ENCODE assay signal across 22 cellular contexts in the genomic region with DNA sequence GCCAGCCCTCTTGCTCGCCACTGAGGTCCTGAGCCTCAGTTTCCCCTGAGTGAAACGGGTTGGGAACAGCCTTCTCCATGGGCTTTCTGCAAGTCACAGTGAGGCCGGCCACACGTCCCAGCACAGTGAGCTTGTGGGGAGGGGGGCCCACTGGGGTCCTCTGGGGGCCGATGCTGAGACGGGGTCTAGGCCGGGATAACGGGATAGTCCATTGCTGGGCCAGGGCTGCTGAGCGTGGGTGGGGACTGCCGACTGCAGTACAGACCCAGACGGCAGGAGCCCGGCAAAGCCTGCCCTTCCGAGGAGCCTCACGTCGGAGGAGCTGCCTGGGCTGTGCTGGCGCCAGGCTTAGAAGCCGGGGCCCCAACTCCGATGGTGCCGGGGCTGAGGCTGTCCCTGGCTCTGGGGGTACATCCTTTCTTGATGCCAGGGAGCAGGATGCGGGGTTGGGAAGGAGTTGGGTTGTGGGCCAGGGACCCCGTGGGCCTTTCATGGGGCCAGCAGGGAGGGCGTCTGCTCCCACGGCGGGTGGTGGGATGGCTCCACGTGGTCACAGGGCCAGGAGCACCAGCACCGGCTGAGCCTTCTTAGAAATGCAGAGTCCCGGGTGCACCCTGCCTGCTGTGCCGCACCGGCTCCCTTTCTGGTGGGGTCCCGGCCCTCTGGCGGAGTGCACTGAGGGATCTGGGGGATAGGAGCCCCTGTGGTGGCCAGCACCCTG.
"Had no signal": no experiment of that assay in that cellular context is flagged by ENCODE, and none has a peak within 500 bp of the region (broad histone marks: within the 10 kb centered on the region; RNA-seq: fewer than 3 reads in every experiment).

No MANE protein-coding gene starts in this region.

- ATAC-seq: activated CD8-positive, alpha-beta T cell treated with anti-CD3 and anti-CD28 coated beads, Interleukin-2, amount 10 ng/mL, durations not matched to agents 7 days and 5 days; gastrocnemius medialis; naive thymus-derived CD8-positive, alpha-beta T cell; T-cell had no signal

- H3K36me3 ChIP-seq: adrenal gland, ascending aorta, brain microvascular endothelial cell, esophagus squamous epithelium, gastrocnemius medialis, neutrophil, ovary had no signal

- H3K4me2 ChIP-seq: SK-N-SH had no signal

- H3K27ac ChIP-seq: adrenal gland, ascending aorta, brain microvascular endothelial cell, esophagus squamous epithelium, gastrocnemius medialis, neutrophil, ovary, VCaP had no signal

- H3K9ac ChIP-seq: SK-N-SH had no signal

- H3K4me1 Mint-ChIP-seq: endodermal cell had no signal

- H3K4me1 ChIP-seq: adrenal gland, ascending aorta, gastrocnemius medialis had no signal

- H3K27ac Mint-ChIP-seq: activated CD8-positive, alpha-beta T cell treated with anti-CD3 and anti-CD28 coated beads, Interleukin-2, amount 10 ng/mL, durations not matched to agents 7 days and 5 days; activated naive CD8-positive, alpha-beta T cell; activated T-helper 1 cell treated with anti-CD3 and anti-CD28 coated beads, Interleukin-12 subunit alpha, Interleukin-12 subunit beta, Interleukin-2, Interleukin-4 antibody, amounts not matched to agents 30 ng/mL and 10 ng/mL and 1 ng/mL, durations not matched to agents 14 hours and 24 hours and 36 hours; endodermal cell; naive thymus-derived CD8-positive, alpha-beta T cell; T-cell had no signal

- H3K4me3 Mint-ChIP-seq: activated CD8-positive, alpha-beta T cell treated with anti-CD3 and anti-CD28 coated beads, Interleukin-2, amount 10 ng/mL, durations not matched to agents 7 days and 5 days; activated naive CD8-positive, alpha-beta T cell; activated T-helper 1 cell treated with anti-CD3 and anti-CD28 coated beads, Interleukin-12 subunit alpha, Interleukin-12 subunit beta, Interleukin-2, Interleukin-4 antibody, amounts not matched to agents 30 ng/mL and 10 ng/mL and 1 ng/mL, durations not matched to agents 14 hours and 24 hours and 36 hours; endodermal cell; T-cell; T-helper 2 cell treated with Interferon-gamma antibody and Interleukin-4, amounts not matched to agents 5 μg/mL and 100 μg/mL, for 36 hours had no signal

- DNase-seq: activated CD4-positive, alpha-beta T cell treated with anti-CD3 and anti-CD28 coated beads, Interleukin-2, amount 50 U/mL, for 1 hour; activated CD4-positive, CD25-positive, alpha-beta regulatory T cell treated with anti-CD3 and anti-CD28 coated beads, Interleukin-2, amount 50 U/mL, for 72 hours; activated CD8-positive, alpha-beta T cell treated with anti-CD3 and anti-CD28 coated beads, Interleukin-2, amount 10 ng/mL, durations not matched to agents 7 days and 5 days; activated gamma-delta T cell treated with Interleukin-2 at 50 U/mL for 16 hours; adrenal gland; brain microvascular endothelial cell; central memory CD4-positive, alpha-beta T cell; endodermal cell; esophagus squamous epithelium; gastrocnemius medialis; SK-N-SH; stimulated activated CD4-positive, alpha-beta T cell treated with anti-CD3 and anti-CD28 coated beads, Interleukin-4, amount 100 ng/mL, for 1 hour; stimulated activated naive CD4-positive, alpha-beta T cell had no signal

- H3K4me3 ChIP-seq: adrenal gland, ascending aorta, esophagus squamous epithelium, gastrocnemius medialis, ovary had no signal

- H3K27me3 ChIP-seq: ascending aorta, ovary had no signal

- H3K9me3 Mint-ChIP-seq: activated T-helper 1 cell treated with anti-CD3 and anti-CD28 coated beads, Interleukin-12 subunit alpha, Interleukin-12 subunit beta, Interleukin-2, Interleukin-4 antibody, amounts not matched to agents 30 ng/mL and 10 ng/mL and 1 ng/mL, durations not matched to agents 14 hours and 24 hours and 36 hours had no signal

- H3K9me3 ChIP-seq: adrenal gland, ascending aorta, esophagus squamous epithelium, gastrocnemius medialis, neutrophil, ovary, SK-N-SH had no signal

- H3K36me3 Mint-ChIP-seq: activated naive CD8-positive, alpha-beta T cell; naive thymus-derived CD8-positive, alpha-beta T cell; T-cell had no signal
